In genomic region chr4:6917445-6918241, GRCh38 we compare ENCODE assay signal across 8 cellular contexts. TPM values are rescaled to one million over a fixed set of nuclear protein-coding genes. Genes with fewer than 3 reads are reported as not detected.
A peak's percentile ranks its signal among the peaks of the same experiment; 100 is the strongest.
DNase-seq lines count a peak whose midpoint lies in the region; ATAC-seq and TF ChIP-seq lines count a peak whose summit lies in the region.

No MANE protein-coding gene starts in this region.

- no peaks in the 10 kb centered on the region for H3K36me3 ChIP-seq in Peyer's patch

- H3K9me3 ChIP-seq in Peyer's patch: no peaks in the 10 kb centered on the region

- peaks cover 74% of the 10 kb centered on the region for H3K4me1 Mint-ChIP-seq in CD14-positive monocyte
- peaks cover 50% of the 10 kb centered on the region for H3K4me1 Mint-ChIP-seq in brain

- DNase-seq in CD14-positive monocyte (ENCODE audit: low spot score) (peak; percentile 87), HuH-7 (ENCODE audit: low spot score) (peak; percentile 83), Peyer's patch (peak; percentile 83 to 95 (median 91))
- peak; percentile 58 for DNase-seq in stimulated activated naive CD8-positive, alpha-beta T cell treated with anti-CD3 and anti-CD28 coated beads, Interleukin-15, Interleukin-2, amounts not matched to agents 100 U/mL and 50 U/mL, for 24 hours

- intact Hi-C loops in CD14-positive monocyte (cut with micrococcal nuclease): loop anchor here (10.0 kb wide), 2 partner anchors 127 to 147 kb away; partner anchors contain the start of genes GRPEL1 (in 1 of the 2) and TADA2B (in 1 of the 2)

- peak overlapping the region in 2 of 4 donors; percentile 15 to 18 for H3K4me3 ChIP-seq in Peyer's patch

- ATAC-seq in GM19395 (IDR thresholded peaks at IDR 0.05; ENCODE audit: unreplicated experiment): peak; percentile 80
- peak; percentile 53 for ATAC-seq in stimulated activated naive CD8-positive, alpha-beta T cell treated with anti-CD3 and anti-CD28 coated beads, Interleukin-15, Interleukin-2, amounts not matched to agents 100 U/mL and 50 U/mL, for 24 hours
- no peak for ATAC-seq in HG02588 (IDR thresholded peaks at IDR 0.05; ENCODE audit: unreplicated experiment)

- H3K27ac ChIP-seq in Peyer's patch: peak overlapping the region; percentile 81 to 95 (median 86)
- peak overlapping the region; percentile 50 for H3K27ac ChIP-seq in layer of hippocampus (ENCODE audit: low read depth, low read length)

- no peaks in the 10 kb centered on the region for H3K9me3 Mint-ChIP-seq in CD14-positive monocyte
- no peaks in the 10 kb centered on the region for H3K9me3 Mint-ChIP-seq in brain

- TF ChIP-seq POLR2A in Peyer's patch (IDR thresholded peaks at IDR 0.05): peak in 1 of 2 donors; percentile 14

- H3K4me3 Mint-ChIP-seq in CD14-positive monocyte (peak overlapping the region; percentile 40 to 83), brain (peak overlapping the region; percentile 18 to 77 (median 65))

- H3K27ac Mint-ChIP-seq in CD14-positive monocyte (peak overlapping the region; percentile 89 to 95 (median 93)), brain (peak overlapping the region; percentile 39 to 100 (median 88))

- peaks cover 11 to 23% of the 10 kb centered on the region in 2 donors for H3K36me3 Mint-ChIP-seq in CD14-positive monocyte
- peaks cover 4% of the 10 kb centered on the region for H3K36me3 Mint-ChIP-seq in brain

- TF ChIP-seq CTCF in CD14-positive monocyte (IDR thresholded peaks at IDR 0.05): peak; percentile 87
- peak; percentile 44 to 85 (median 72) for TF ChIP-seq CTCF in Peyer's patch (IDR thresholded peaks at IDR 0.05)
- peak; percentile 34 to 41 for TF ChIP-seq CTCF in brain (conservative IDR thresholded peaks at IDR 0.05)

- H3K4me1 ChIP-seq in Peyer's patch: peaks cover 17 to 61% (median 28%) of the 10 kb centered on the region in 4 donors

- H3K27me3 ChIP-seq in Peyer's patch: no peaks in the 10 kb centered on the region
- no peaks in the 10 kb centered on the region for H3K27me3 ChIP-seq in layer of hippocampus (ENCODE audit: control insufficient read depth, insufficient read depth, low read length)

- peaks cover 0 to 2% (median 2%) of the 10 kb centered on the region in 3 donors for H3K27me3 Mint-ChIP-seq in CD14-positive monocyte (ENCODE audit: low read depth in 3 of 3)
- peaks cover 3% of the 10 kb centered on the region for H3K27me3 Mint-ChIP-seq in brain

RNA-seq across cellular contexts. Expression of gene TBC1D14, which starts 8.0 kb away (rescaled TPM):
- 10 to 100 TPM; 36.3 to 44.7 TPM for polyA plus RNA-seq in CD14-positive monocyte
- total RNA-seq in Peyer's patch: 10 to 100 TPM; 44.8 to 67.7 (median 55.7) TPM
- 56.0 TPM for polyA plus RNA-seq in brain (ENCODE audit: insufficient read depth, low read depth, low replicate concordance)
